In the genomic region with DNA sequence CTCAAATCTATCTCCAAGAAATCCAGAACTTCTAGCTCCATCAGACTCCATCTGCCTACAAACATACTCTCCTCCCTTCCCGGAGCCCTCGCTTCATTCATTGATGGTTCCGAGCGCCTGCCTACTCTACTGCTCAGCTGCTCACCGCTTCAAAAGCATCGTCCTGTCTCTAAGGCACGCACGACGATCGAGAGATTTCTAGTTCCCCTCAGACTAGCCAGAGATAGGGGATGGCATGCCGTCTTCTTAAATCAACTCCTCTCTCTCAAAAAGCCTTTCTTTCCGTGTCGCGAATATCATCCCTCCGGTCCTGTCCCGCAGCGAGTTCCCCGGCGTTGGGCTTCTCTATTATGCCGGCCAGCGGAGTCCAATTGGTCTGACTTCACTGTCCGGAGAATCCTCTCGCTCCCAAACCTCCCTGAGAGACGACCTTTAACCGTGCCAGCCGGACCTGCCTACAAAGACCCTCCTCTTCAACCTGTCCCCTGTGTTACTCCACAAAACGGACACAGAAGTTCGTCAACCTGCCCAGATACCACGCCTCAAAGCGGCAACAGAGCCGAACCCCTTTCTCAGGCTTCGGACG, we compare ENCODE assay signal across 8 cellular contexts. TPM values are rescaled to one million over a fixed set of nuclear protein-coding genes. Genes with fewer than 3 reads are reported as not detected.
A peak's percentile ranks its signal among the peaks of the same experiment; 100 is the strongest.
DNase-seq lines count a peak whose midpoint lies in the region; ATAC-seq lines count a peak whose summit lies in the region.

No MANE protein-coding gene starts in this region.

- peak overlapping the region; percentile 47 for H3K27ac ChIP-seq in SJSA1

- peaks cover 85% of the 10 kb centered on the region for H3K36me3 ChIP-seq in SJSA1

- no peak for ATAC-seq in stimulated activated naive CD8-positive, alpha-beta T cell treated with anti-CD3 and anti-CD28 coated beads, Interleukin-15, Interleukin-2, amounts not matched to agents 100 U/mL and 50 U/mL, for 24 hours
- peak; percentile 11 for ATAC-seq in effector memory CD8-positive, alpha-beta T cell (replicated peaks)
- no peak for ATAC-seq in HG03432 (IDR thresholded peaks at IDR 0.05; ENCODE audit: unreplicated experiment)

- peaks cover 85% of the 10 kb centered on the region for H3K36me3 Mint-ChIP-seq in stimulated activated naive CD8-positive, alpha-beta T cell treated with anti-CD3 and anti-CD28 coated beads, Interleukin-15, Interleukin-2, amounts not matched to agents 100 ng/mL and 50 ng/mL, for 24 hours (ENCODE audit: low read depth)
- peaks cover 82% of the 10 kb centered on the region for H3K36me3 Mint-ChIP-seq in effector memory CD8-positive, alpha-beta T cell (ENCODE audit: insufficient read depth)

- no peaks in the 10 kb centered on the region for H3K9me3 Mint-ChIP-seq in stimulated activated naive CD8-positive, alpha-beta T cell treated with anti-CD3 and anti-CD28 coated beads, Interleukin-15, Interleukin-2, amounts not matched to agents 100 ng/mL and 50 ng/mL, for 24 hours
- H3K9me3 Mint-ChIP-seq in effector memory CD8-positive, alpha-beta T cell = no peaks in the 10 kb centered on the region

- H3K4me3 ChIP-seq in SJSA1 = peak overlapping the region; percentile 67

- H3K27ac Mint-ChIP-seq in stimulated activated naive CD8-positive, alpha-beta T cell treated with anti-CD3 and anti-CD28 coated beads, Interleukin-15, Interleukin-2, amounts not matched to agents 100 ng/mL and 50 ng/mL, for 24 hours = peak overlapping the region; percentile 98
- H3K27ac Mint-ChIP-seq in effector memory CD8-positive, alpha-beta T cell = peak overlapping the region; percentile 96 to 97

- no peaks in the 10 kb centered on the region for H3K27me3 Mint-ChIP-seq in stimulated activated naive CD8-positive, alpha-beta T cell treated with anti-CD3 and anti-CD28 coated beads, Interleukin-15, Interleukin-2, amounts not matched to agents 100 ng/mL and 50 ng/mL, for 24 hours
- no peaks in the 10 kb centered on the region for H3K27me3 Mint-ChIP-seq in effector memory CD8-positive, alpha-beta T cell

- H3K27me3 ChIP-seq in SJSA1 (replicated peaks) = no peaks in the 10 kb centered on the region

- H3K9me3 ChIP-seq in SJSA1 (replicated peaks) = no peaks in the 10 kb centered on the region

- peaks cover 23% of the 10 kb centered on the region for H3K4me1 ChIP-seq in SJSA1 (replicated peaks)

- DNase-seq in stimulated activated naive CD8-positive, alpha-beta T cell treated with anti-CD3 and anti-CD28 coated beads, Interleukin-15, Interleukin-2, amounts not matched to agents 100 U/mL and 50 U/mL, for 24 hours = no peak
- DNase-seq in SJSA1 (ENCODE audit: low read depth in 1 of 2, low spot score in 2 of 2) (no peak), myocyte (ENCODE audit: low read depth) (peak; percentile 41), NK-92 (lab: John Stamatoyannopoulos, UW; ENCODE audit: unreplicated experiment) (no peak)
- peak in 1 of 3 experiments; percentile 29 for DNase-seq in effector memory CD8-positive, alpha-beta T cell
- no peak for DNase-seq in NK-92 treated with Interleukin-12 subunit alpha and Interleukin-12 subunit beta, amount 100 ng/mL, for 24 hours (lab: John Stamatoyannopoulos, UW)

- H3K4me1 Mint-ChIP-seq in stimulated activated naive CD8-positive, alpha-beta T cell treated with anti-CD3 and anti-CD28 coated beads, Interleukin-15, Interleukin-2, amounts not matched to agents 100 ng/mL and 50 ng/mL, for 24 hours (ENCODE audit: low read depth) = peaks cover 58% of the 10 kb centered on the region
- H3K4me1 Mint-ChIP-seq in effector memory CD8-positive, alpha-beta T cell (ENCODE audit: low read depth in 2 of 2) = peaks cover 45 to 48% of the 10 kb centered on the region in 2 donors

- H3K4me3 Mint-ChIP-seq in stimulated activated naive CD8-positive, alpha-beta T cell treated with anti-CD3 and anti-CD28 coated beads, Interleukin-15, Interleukin-2, amounts not matched to agents 100 ng/mL and 50 ng/mL, for 24 hours = peak overlapping the region; percentile 100
- peak overlapping the region; percentile 95 to 99 for H3K4me3 Mint-ChIP-seq in effector memory CD8-positive, alpha-beta T cell

RNA-seq across cellular contexts. Expression of gene EEF1G, which starts 0.6 kb away (rescaled TPM):
- 1,705 and 1,743 TPM in 2 replicates for total RNA-seq in SJSA1 (2014; rRNA removed; shearing (Covaris generic))
- total RNA-seq in myocyte = 1,484 and 1,704 TPM in 2 replicates
- 1,763 TPM for polyA plus RNA-seq in myocyte (2012)

RNA-seq across cellular contexts. Expression of gene TUT1, which starts 18.2 kb away (rescaled TPM):
- total RNA-seq in SJSA1 (2014; rRNA removed; shearing (Covaris generic)) = 8.5 and 10.1 TPM in 2 replicates
- total RNA-seq in myocyte = 7.5 and 8.1 TPM in 2 replicates
- polyA plus RNA-seq in myocyte (2012) = 13.5 TPM

RNA-seq across cellular contexts. Expression of gene AHNAK, which starts 26.5 kb away (rescaled TPM):
- 306 and 345 TPM in 2 replicates for total RNA-seq in SJSA1 (2014; rRNA removed; shearing (Covaris generic))
- 141 and 144 TPM in 2 replicates for total RNA-seq in myocyte
- 151 TPM for polyA plus RNA-seq in myocyte (2012)

RNA-seq across cellular contexts. Expression of gene MTA2, which starts 28.6 kb away (rescaled TPM):
- 128 and 214 TPM in 2 replicates for total RNA-seq in SJSA1 (2014; rRNA removed; shearing (Covaris generic))
- total RNA-seq in myocyte = 66.9 and 72.4 TPM in 2 replicates
- polyA plus RNA-seq in myocyte (2012) = 51.4 TPM

RNA-seq across cellular contexts. Expression of gene EML3, which starts 39.5 kb away (rescaled TPM):
- total RNA-seq in SJSA1 (2014; rRNA removed; shearing (Covaris generic)) = 19.8 and 28.1 TPM in 2 replicates
- 11.3 and 17.6 TPM in 2 replicates for total RNA-seq in myocyte
- 31.5 TPM for polyA plus RNA-seq in myocyte (2012)
